Comparison of ENCODE assay signal across 1 cellular context in the genomic region with DNA sequence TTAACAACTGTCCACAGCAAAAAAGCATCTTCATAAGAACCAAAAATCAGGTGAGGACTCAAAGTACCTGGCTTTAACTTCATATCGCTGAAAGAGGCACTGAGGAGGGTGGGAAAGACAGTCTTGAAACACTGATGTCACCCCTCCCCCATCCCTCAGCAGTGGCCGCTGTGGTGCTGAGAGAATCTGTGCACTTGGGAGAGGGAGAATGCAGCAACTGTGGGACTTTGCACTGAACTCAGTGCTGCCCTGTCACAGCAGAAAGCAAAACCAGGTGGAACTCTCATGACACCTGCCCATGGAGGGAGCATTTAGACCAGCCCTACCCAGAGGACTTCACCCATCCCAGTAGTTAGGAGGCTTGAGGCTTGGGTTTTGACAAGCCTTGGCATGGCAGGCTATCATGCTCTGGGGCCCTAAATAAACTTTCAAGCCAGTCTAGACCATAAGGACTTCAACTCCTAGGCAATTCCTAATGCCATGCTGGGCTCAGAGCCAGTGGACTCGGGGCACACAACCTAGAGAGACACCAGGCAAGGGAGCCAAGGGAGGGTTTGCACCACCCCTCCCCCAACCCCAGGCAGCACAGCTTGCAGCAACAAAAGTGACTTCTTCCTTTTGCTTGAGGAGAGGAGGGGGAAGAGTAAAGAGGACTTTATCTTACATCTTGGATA.
TF ChIP-seq lines count a peak whose summit lies in the region.

No MANE protein-coding gene starts in this region.

TF ChIP-seq in HepG2, 621 proteins besides CTCF, POLR2A, EP300 and RAD21 (continued from another document and continues in another):
- TF ChIP-seq, protein P1, sequence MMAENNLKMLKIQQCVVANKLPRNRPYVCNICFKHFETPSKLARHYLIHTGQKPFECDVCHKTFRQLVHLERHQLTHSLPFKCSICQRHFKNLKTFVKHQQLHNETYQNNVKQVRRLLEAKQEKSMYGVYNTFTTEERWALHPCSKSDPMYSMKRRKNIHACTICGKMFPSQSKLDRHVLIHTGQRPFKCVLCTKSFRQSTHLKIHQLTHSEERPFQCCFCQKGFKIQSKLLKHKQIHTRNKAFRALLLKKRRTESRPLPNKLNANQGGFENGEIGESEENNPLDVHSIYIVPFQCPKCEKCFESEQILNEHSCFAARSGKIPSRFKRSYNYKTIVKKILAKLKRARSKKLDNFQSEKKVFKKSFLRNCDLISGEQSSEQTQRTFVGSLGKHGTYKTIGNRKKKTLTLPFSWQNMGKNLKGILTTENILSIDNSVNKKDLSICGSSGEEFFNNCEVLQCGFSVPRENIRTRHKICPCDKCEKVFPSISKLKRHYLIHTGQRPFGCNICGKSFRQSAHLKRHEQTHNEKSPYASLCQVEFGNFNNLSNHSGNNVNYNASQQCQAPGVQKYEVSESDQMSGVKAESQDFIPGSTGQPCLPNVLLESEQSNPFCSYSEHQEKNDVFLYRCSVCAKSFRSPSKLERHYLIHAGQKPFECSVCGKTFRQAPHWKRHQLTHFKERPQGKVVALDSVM (CRISPR knock-in tag; IDR thresholded peaks at IDR 0.05): no peak
- TF ChIP-seq ELF1 (CRISPR knock-in tag; IDR thresholded peaks at IDR 0.05): no peak
- TF ChIP-seq ZBTB39 (CRISPR knock-in tag; IDR thresholded peaks at IDR 0.05): no peak
- TF ChIP-seq RXRB (CRISPR knock-in tag; IDR thresholded peaks at IDR 0.05; ENCODE audit: borderline replicate concordance): peak; percentile 45; the same call in 1 of the 2 replicates
- TF ChIP-seq, protein P2, sequence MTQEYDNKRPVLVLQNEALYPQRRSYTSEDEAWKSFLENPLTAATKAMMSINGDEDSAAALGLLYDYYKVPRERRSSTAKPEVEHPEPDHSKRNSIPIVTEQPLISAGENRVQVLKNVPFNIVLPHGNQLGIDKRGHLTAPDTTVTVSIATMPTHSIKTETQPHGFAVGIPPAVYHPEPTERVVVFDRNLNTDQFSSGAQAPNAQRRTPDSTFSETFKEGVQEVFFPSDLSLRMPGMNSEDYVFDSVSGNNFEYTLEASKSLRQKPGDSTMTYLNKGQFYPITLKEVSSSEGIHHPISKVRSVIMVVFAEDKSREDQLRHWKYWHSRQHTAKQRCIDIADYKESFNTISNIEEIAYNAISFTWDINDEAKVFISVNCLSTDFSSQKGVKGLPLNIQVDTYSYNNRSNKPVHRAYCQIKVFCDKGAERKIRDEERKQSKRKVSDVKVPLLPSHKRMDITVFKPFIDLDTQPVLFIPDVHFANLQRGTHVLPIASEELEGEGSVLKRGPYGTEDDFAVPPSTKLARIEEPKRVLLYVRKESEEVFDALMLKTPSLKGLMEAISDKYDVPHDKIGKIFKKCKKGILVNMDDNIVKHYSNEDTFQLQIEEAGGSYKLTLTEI (CRISPR knock-in tag; conservative IDR thresholded peaks at IDR 0.05): no peak
- no peak for TF ChIP-seq HNRNPUL1 (IDR thresholded peaks at IDR 0.05; ENCODE audit: low read depth, low read length)
- TF ChIP-seq, protein P3, sequence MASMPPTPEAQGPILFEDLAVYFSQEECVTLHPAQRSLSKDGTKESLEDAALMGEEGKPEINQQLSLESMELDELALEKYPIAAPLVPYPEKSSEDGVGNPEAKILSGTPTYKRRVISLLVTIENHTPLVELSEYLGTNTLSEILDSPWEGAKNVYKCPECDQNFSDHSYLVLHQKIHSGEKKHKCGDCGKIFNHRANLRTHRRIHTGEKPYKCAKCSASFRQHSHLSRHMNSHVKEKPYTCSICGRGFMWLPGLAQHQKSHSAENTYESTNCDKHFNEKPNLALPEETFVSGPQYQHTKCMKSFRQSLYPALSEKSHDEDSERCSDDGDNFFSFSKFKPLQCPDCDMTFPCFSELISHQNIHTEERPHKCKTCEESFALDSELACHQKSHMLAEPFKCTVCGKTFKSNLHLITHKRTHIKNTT (CRISPR knock-in tag; IDR thresholded peaks at IDR 0.05): no peak
- TF ChIP-seq, protein P4, sequence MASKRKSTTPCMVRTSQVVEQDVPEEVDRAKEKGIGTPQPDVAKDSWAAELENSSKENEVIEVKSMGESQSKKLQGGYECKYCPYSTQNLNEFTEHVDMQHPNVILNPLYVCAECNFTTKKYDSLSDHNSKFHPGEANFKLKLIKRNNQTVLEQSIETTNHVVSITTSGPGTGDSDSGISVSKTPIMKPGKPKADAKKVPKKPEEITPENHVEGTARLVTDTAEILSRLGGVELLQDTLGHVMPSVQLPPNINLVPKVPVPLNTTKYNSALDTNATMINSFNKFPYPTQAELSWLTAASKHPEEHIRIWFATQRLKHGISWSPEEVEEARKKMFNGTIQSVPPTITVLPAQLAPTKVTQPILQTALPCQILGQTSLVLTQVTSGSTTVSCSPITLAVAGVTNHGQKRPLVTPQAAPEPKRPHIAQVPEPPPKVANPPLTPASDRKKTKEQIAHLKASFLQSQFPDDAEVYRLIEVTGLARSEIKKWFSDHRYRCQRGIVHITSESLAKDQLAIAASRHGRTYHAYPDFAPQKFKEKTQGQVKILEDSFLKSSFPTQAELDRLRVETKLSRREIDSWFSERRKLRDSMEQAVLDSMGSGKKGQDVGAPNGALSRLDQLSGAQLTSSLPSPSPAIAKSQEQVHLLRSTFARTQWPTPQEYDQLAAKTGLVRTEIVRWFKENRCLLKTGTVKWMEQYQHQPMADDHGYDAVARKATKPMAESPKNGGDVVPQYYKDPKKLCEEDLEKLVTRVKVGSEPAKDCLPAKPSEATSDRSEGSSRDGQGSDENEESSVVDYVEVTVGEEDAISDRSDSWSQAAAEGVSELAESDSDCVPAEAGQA (IDR thresholded peaks at IDR 0.05; ENCODE audit: low read depth): no peak
- TF ChIP-seq, protein P4 (CRISPR knock-in tag; IDR thresholded peaks at IDR 0.05; ENCODE audit: borderline replicate concordance): no peak
- no peak for TF ChIP-seq ZMAT3 (CRISPR knock-in tag; conservative IDR thresholded peaks at IDR 0.05)
- no peak for TF ChIP-seq CSRNP1 (CRISPR knock-in tag; IDR thresholded peaks at IDR 0.05)
- TF ChIP-seq NR3C1 (CRISPR knock-in tag; IDR thresholded peaks at IDR 0.05): no peak
- TF ChIP-seq, protein P5, sequence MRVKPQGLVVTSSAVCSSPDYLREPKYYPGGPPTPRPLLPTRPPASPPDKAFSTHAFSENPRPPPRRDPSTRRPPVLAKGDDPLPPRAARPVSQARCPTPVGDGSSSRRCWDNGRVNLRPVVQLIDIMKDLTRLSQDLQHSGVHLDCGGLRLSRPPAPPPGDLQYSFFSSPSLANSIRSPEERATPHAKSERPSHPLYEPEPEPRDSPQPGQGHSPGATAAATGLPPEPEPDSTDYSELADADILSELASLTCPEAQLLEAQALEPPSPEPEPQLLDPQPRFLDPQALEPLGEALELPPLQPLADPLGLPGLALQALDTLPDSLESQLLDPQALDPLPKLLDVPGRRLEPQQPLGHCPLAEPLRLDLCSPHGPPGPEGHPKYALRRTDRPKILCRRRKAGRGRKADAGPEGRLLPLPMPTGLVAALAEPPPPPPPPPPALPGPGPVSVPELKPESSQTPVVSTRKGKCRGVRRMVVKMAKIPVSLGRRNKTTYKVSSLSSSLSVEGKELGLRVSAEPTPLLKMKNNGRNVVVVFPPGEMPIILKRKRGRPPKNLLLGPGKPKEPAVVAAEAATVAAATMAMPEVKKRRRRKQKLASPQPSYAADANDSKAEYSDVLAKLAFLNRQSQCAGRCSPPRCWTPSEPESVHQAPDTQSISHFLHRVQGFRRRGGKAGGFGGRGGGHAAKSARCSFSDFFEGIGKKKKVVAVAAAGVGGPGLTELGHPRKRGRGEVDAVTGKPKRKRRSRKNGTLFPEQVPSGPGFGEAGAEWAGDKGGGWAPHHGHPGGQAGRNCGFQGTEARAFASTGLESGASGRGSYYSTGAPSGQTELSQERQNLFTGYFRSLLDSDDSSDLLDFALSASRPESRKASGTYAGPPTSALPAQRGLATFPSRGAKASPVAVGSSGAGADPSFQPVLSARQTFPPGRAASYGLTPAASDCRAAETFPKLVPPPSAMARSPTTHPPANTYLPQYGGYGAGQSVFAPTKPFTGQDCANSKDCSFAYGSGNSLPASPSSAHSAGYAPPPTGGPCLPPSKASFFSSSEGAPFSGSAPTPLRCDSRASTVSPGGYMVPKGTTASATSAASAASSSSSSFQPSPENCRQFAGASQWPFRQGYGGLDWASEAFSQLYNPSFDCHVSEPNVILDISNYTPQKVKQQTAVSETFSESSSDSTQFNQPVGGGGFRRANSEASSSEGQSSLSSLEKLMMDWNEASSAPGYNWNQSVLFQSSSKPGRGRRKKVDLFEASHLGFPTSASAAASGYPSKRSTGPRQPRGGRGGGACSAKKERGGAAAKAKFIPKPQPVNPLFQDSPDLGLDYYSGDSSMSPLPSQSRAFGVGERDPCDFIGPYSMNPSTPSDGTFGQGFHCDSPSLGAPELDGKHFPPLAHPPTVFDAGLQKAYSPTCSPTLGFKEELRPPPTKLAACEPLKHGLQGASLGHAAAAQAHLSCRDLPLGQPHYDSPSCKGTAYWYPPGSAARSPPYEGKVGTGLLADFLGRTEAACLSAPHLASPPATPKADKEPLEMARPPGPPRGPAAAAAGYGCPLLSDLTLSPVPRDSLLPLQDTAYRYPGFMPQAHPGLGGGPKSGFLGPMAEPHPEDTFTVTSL (CRISPR knock-in tag; IDR thresholded peaks at IDR 0.05; ENCODE audit: borderline replicate concordance): no peak
- TF ChIP-seq GABPB1 (CRISPR knock-in tag; IDR thresholded peaks at IDR 0.05): no peak
- TF ChIP-seq ZMYM3 (CRISPR knock-in tag; IDR thresholded peaks at IDR 0.05): 0 out of 2 replicates have a peak, but pooled peaks have one; percentile 20
- no peak for TF ChIP-seq ZBTB3 (CRISPR knock-in tag; IDR thresholded peaks at IDR 0.05; ENCODE audit: borderline replicate concordance, low read depth)
- no peak for TF ChIP-seq ZNF747 (CRISPR knock-in tag; IDR thresholded peaks at IDR 0.05; ENCODE audit: borderline replicate concordance)
- no peak for TF ChIP-seq MAF1 (CRISPR knock-in tag; IDR thresholded peaks at IDR 0.05; ENCODE audit: borderline replicate concordance)
- TF ChIP-seq, protein P6, sequence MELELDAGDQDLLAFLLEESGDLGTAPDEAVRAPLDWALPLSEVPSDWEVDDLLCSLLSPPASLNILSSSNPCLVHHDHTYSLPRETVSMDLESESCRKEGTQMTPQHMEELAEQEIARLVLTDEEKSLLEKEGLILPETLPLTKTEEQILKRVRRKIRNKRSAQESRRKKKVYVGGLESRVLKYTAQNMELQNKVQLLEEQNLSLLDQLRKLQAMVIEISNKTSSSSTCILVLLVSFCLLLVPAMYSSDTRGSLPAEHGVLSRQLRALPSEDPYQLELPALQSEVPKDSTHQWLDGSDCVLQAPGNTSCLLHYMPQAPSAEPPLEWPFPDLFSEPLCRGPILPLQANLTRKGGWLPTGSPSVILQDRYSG (CRISPR knock-in tag; IDR thresholded peaks at IDR 0.05): no peak
- no peak for TF ChIP-seq CC2D1A (CRISPR knock-in tag; IDR thresholded peaks at IDR 0.05)
- TF ChIP-seq SNAPC2 (CRISPR knock-in tag; IDR thresholded peaks at IDR 0.05): no peak
- TF ChIP-seq IRF9 (CRISPR knock-in tag; IDR thresholded peaks at IDR 0.05; ENCODE audit: borderline replicate concordance): no peak
- TF ChIP-seq ZNF333 (CRISPR knock-in tag; IDR thresholded peaks at IDR 0.05; ENCODE audit: borderline replicate concordance): no peak
- no peak for TF ChIP-seq ZNF776 (CRISPR knock-in tag; IDR thresholded peaks at IDR 0.05)
- no peak for TF ChIP-seq SRSF1 (optimal IDR thresholded peaks at IDR 0.05; ENCODE audit: low read depth, low read length)
- no peak for TF ChIP-seq MLX (CRISPR knock-in tag; IDR thresholded peaks at IDR 0.05)
